In the genomic region with DNA sequence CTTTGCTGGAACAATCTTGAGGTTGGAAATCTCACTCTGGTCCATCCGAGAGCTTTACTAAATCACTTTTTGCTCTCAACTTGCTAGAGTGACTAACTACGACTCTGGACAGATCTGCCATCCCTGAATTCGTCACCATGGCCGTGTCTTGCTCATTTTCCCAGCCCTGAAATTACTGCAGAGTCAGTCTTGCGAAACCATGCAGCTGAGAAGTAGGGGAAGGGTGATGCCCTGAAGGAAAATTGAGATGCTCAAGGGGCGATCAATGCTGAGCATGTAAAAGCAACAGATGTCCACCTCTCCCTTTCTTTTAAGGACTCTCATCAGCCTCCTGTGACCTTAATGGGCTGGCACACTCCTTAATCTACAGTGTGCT, we compare ENCODE assay signal across 8 cellular contexts. TPM values are rescaled to one million over a fixed set of nuclear protein-coding genes. Genes with fewer than 3 reads are reported as not detected.
DNase-seq lines count a peak whose midpoint lies in the region; ATAC-seq and TF ChIP-seq lines count a peak whose summit lies in the region.

No MANE protein-coding gene starts in this region.

- no peak overlapping the region for H3K27ac Mint-ChIP-seq in activated CD8-positive, alpha-beta T cell treated with anti-CD3 and anti-CD28 coated beads for 36 hours

- peaks cover 61 to 84% (median 69%) of the 10 kb centered on the region in 11 experiments for H3K36me3 ChIP-seq in BLaER1 treated with 17β-estradiol and CSF1 and Interleukin-3, amounts not matched to agents 10 nM and 100 nM
- H3K36me3 ChIP-seq in esophagus squamous epithelium, result peaks cover 0 to 60% (median 4%) of the 10 kb centered on the region in 3 donors
- H3K36me3 ChIP-seq in osteoblast (ENCODE audit: insufficient read depth, low read length), result peaks cover 18% of the 10 kb centered on the region

- peak overlapping the region in 8 of 11 experiments; percentile 5 to 46 (median 30); a peak in 12 of 22 replicates for H3K27ac ChIP-seq in BLaER1 treated with 17β-estradiol and CSF1 and Interleukin-3, amounts not matched to agents 10 nM and 100 nM
- H3K27ac ChIP-seq in esophagus squamous epithelium (peak overlapping the region in 3 of 4 donors; percentile 24 to 76 (median 63)), osteoblast (ENCODE audit: low read depth, low read length) (peak overlapping the region; percentile 75)

- H3K27me3 Mint-ChIP-seq in activated CD8-positive, alpha-beta T cell treated with anti-CD3 and anti-CD28 coated beads for 36 hours, result no peaks in the 10 kb centered on the region

- peaks cover 0 to 29% (median 16%) of the 10 kb centered on the region in 11 experiments; a peak in 17 of 22 replicates for H3K9me3 ChIP-seq in BLaER1 treated with 17β-estradiol and CSF1 and Interleukin-3, amounts not matched to agents 10 nM and 100 nM (replicated peaks in 1 of 11)
- no peaks in the 10 kb centered on the region for H3K9me3 ChIP-seq in esophagus squamous epithelium
- no peaks in the 10 kb centered on the region for H3K9me3 ChIP-seq in osteoblast (ENCODE audit: low read depth, low read length)

- peaks cover 0 to 13% (median 0%) of the 10 kb centered on the region in 11 experiments; a peak in 2 of 22 replicates for H4K20me1 ChIP-seq in BLaER1 treated with 17β-estradiol and CSF1 and Interleukin-3, amounts not matched to agents 10 nM and 100 nM
- peaks cover 12% of the 10 kb centered on the region for H4K20me1 ChIP-seq in osteoblast (ENCODE audit: insufficient read depth, low read length)

- peaks cover 16% of the 10 kb centered on the region for H3K79me2 ChIP-seq in osteoblast (ENCODE audit: insufficient read depth, low read length)

- no peaks in the 10 kb centered on the region for H3K4me1 Mint-ChIP-seq in activated CD8-positive, alpha-beta T cell treated with anti-CD3 and anti-CD28 coated beads for 36 hours (ENCODE audit: low read depth)

- no peaks in the 10 kb centered on the region for H3K27me3 ChIP-seq in BLaER1 treated with 17β-estradiol and CSF1 and Interleukin-3, amounts not matched to agents 10 nM and 100 nM
- H3K27me3 ChIP-seq in esophagus squamous epithelium, result no peaks in the 10 kb centered on the region
- H3K27me3 ChIP-seq in osteoblast (ENCODE audit: insufficient read depth, low read length), result no peaks in the 10 kb centered on the region

- no peaks in the 10 kb centered on the region for H3K9me3 Mint-ChIP-seq in activated CD8-positive, alpha-beta T cell treated with anti-CD3 and anti-CD28 coated beads for 36 hours

- H2AFZ ChIP-seq in osteoblast (ENCODE audit: low read length), result peak overlapping the region; percentile 64

- H3K4me3 ChIP-seq in BLaER1 treated with 17β-estradiol and CSF1 and Interleukin-3, amounts not matched to agents 10 nM and 100 nM, result no peak overlapping the region
- H3K4me3 ChIP-seq in esophagus squamous epithelium, result no peak overlapping the region
- peak overlapping the region; percentile 41 for H3K4me3 ChIP-seq in osteoblast (ENCODE audit: insufficient read depth, low read length)

- H3K9ac ChIP-seq in BLaER1 treated with 17β-estradiol and CSF1 and Interleukin-3, amounts not matched to agents 10 nM and 100 nM, result peak overlapping the region in 2 of 11 experiments; percentile 2 to 20; a peak in 1 of 22 replicates

- intact Hi-C loops in esophagus squamous epithelium (cut with DNase I), result no loop called here
- intact Hi-C loops in activated CD8-positive, alpha-beta T cell treated with anti-CD3 and anti-CD28 coated beads for 36 hours (cut with micrococcal nuclease), result no loop called here

- DNase-seq in NCI-H460 (ENCODE audit: extremely low read depth, low read depth), result peak; percentile 45
- no peak for DNase-seq in esophagus squamous epithelium (lab: John Stamatoyannopoulos, UW)
- DNase-seq in osteoblast (ENCODE audit: insufficient read length, low spot score, missing footprints), result peak; percentile 89
- no peak for DNase-seq in NCI-H187 (lab: John Stamatoyannopoulos, UW)
- no peak for DNase-seq in activated CD8-positive, alpha-beta T cell treated with anti-CD3 and anti-CD28 coated beads for 36 hours
- DNase-seq in activated CD4-positive, alpha-beta T cell treated with anti-CD3 and anti-CD28 coated beads, Interleukin-2, amount 50 U/mL, for 48 hours, result no peak
- no peak for DNase-seq in GM13976 (ENCODE audit: low spot score)

- 51 to 56% methylated on average over 6 of the region's 6 CpGs for WGBS in esophagus squamous epithelium, 2 donors

- no peaks in the 10 kb centered on the region for H3K36me3 Mint-ChIP-seq in activated CD8-positive, alpha-beta T cell treated with anti-CD3 and anti-CD28 coated beads for 36 hours (ENCODE audit: low read depth)

- POLR2A ChIA-PET in activated CD8-positive, alpha-beta T cell treated with anti-CD3 and anti-CD28 coated beads for 36 hours (lab: Charles Lee), result no interaction called here

- H3K4me2 ChIP-seq in BLaER1 treated with 17β-estradiol and CSF1 and Interleukin-3, amounts not matched to agents 10 nM and 100 nM, result peak overlapping the region in 9 of 11 experiments; percentile 11 to 65 (median 44); a peak in 16 of 22 replicates
- peak overlapping the region; percentile 73 for H3K4me2 ChIP-seq in osteoblast (ENCODE audit: insufficient read depth, low read length)

- peaks cover 10 to 31% (median 22%) of the 10 kb centered on the region in 10 experiments for H3K4me1 ChIP-seq in BLaER1 treated with 17β-estradiol and CSF1 and Interleukin-3, amounts not matched to agents 10 nM and 100 nM
- peaks cover 0 to 20% (median 11%) of the 10 kb centered on the region in 3 donors for H3K4me1 ChIP-seq in esophagus squamous epithelium
- H3K4me1 ChIP-seq in osteoblast (ENCODE audit: insufficient read depth, low read length), result peaks cover 16% of the 10 kb centered on the region

- TF ChIP-seq CTCF in esophagus squamous epithelium (IDR thresholded peaks at IDR 0.05) (no peak), osteoblast (IDR thresholded peaks at IDR 0.05; ENCODE audit: extremely low read depth, low read depth, low read length) (no peak), GM13976 (IDR thresholded peaks at IDR 0.05; ENCODE audit: borderline replicate concordance, control extremely low read depth, extremely low read depth, insufficient read depth, missing control alignments) (no peak)
- TF ChIP-seq CTCF in activated CD8-positive, alpha-beta T cell treated with anti-CD3 and anti-CD28 coated beads for 36 hours (IDR thresholded peaks at IDR 0.05), result no peak

- in situ Hi-C loops in GM13976 (cut with MboI; ENCODE audit: low sequenced_read_pairs, unreplicated experiment), result no loop called here

- no peak overlapping the region for H3K4me3 Mint-ChIP-seq in activated CD8-positive, alpha-beta T cell treated with anti-CD3 and anti-CD28 coated beads for 36 hours

- CTCF ChIA-PET in activated CD8-positive, alpha-beta T cell treated with anti-CD3 and anti-CD28 coated beads for 36 hours (lab: Charles Lee), result interaction anchor here (0.9 to 6.6 kb wide), 10 partner anchors 8 to 246 kb away, joined by 3 to 41 read pairs (median 4); partner anchors contain the start of gene PCTP

- ATAC-seq in activated CD8-positive, alpha-beta T cell treated with anti-CD3 and anti-CD28 coated beads for 36 hours, result no peak

- no peak for TF ChIP-seq POLR2A in esophagus squamous epithelium (IDR thresholded peaks at IDR 0.05)

RNA-seq across cellular contexts. Expression of gene PCTP, which starts 18.8 kb away (rescaled TPM):
- total RNA-seq in NCI-H460 (2014; rRNA removed; shearing (Covaris generic)), result 19.8 and 19.9 TPM in 2 replicates
- 14.8 and 15.8 TPM in 2 replicates for polyA plus RNA-seq in NCI-H460 (2014; cell fraction: nucleus; rRNA removed)
- total RNA-seq in esophagus squamous epithelium (10 to 100 TPM in 2 of 4 donors, 1 to 10 TPM in 2; 6.9 to 13.6 (median 9.7) TPM), osteoblast (9.4 and 9.8 TPM in 2 replicates)
- 1 to 10 TPM; 6.6 to 7.7 TPM for total RNA-seq in activated CD8-positive, alpha-beta T cell treated with anti-CD3 and anti-CD28 coated beads for 36 hours

RNA-seq across cellular contexts. Expression of gene TMEM100, which starts 46.9 kb away (rescaled TPM):
- total RNA-seq in NCI-H460 (2014; rRNA removed; shearing (Covaris generic)), result 43.0 and 49.6 TPM in 2 replicates
- polyA plus RNA-seq in NCI-H460 (2014; cell fraction: nucleus; rRNA removed), result 14.3 and 23.2 TPM in 2 replicates
- total RNA-seq in esophagus squamous epithelium (1 to 10 TPM in 3 of 4 donors, not detected in 1; 1.1 to 7.8 (median 3.1) TPM), osteoblast (0.36 and 0.59 TPM in 2 replicates)
- total RNA-seq in activated CD8-positive, alpha-beta T cell treated with anti-CD3 and anti-CD28 coated beads for 36 hours, result not detected

Comparison
In these comparisons a context has a peak if more than half of its experiments do, and no peak if none do; other contexts are left out.
1. DNase-seq: peak in NCI-H460 (single experiment) and osteoblast (single experiment); none in esophagus squamous epithelium (single experiment), NCI-H187 (0 of 2), activated CD8-positive, alpha-beta T cell treated with anti-CD3 and anti-CD28 coated beads for 36 hours (single experiment), activated CD4-positive, alpha-beta T cell treated with anti-CD3 and anti-CD28 coated beads, Interleukin-2, amount 50 U/mL, for 48 hours (0 of 2) and GM13976 (single experiment).
2. Peak in every context shown above with its lines, with median percentiles within 50 percentile points of each other: H3K27ac ChIP-seq.